ENCODE assay signal across 8 cellular contexts in genomic region chr7:25918731-25919130, GRCh38.
"Had no signal": no experiment of that assay in that cellular context is flagged by ENCODE, and none has a peak within 500 bp of the region (broad histone marks: within the 10 kb centered on the region; RNA-seq: fewer than 3 reads in every experiment).

No MANE protein-coding gene starts in this region.

- H3K4me1 Mint-ChIP-seq: IgD-negative memory B cell had no signal

- DNase-seq: H7, HFFc6, KG1 had no signal

- ATAC-seq: GM23338, HCT116, HepG2 had no signal

- H3K4me3 Mint-ChIP-seq: GM23338, HFFc6 had no signal

- H3K27ac Mint-ChIP-seq: GM23338, HFFc6 had no signal

- H3K9me3 Mint-ChIP-seq: GM23338 had no signal

- FAIRE-seq: H1, HepG2 had no signal
